16 cellular contexts compared by ENCODE assay signal in the genomic region with DNA sequence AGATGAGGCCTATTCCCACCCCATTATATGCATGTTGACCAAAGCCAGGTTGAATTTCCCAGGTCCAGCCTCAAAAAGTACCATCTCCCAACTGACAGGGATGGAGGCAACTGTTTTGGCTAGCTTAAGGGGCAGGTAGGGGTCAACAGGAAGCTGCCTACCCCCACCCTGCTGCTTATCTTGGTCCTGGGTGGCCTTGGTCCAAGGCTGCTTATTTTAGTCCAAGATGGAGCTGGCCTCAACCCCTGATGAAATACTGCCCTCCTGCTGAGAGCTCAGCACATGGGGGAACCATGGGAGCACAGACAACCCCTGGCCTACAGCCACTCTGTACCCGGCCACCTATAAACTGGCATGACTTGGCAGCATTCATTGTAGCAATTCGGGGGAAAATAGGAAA. TPM values are rescaled to one million over a fixed set of nuclear protein-coding genes. Genes with fewer than 3 reads are reported as not detected.
DNase-seq lines count a peak whose midpoint lies in the region; ATAC-seq and TF ChIP-seq lines count a peak whose summit lies in the region.
"Had no signal": no experiment of that assay in that cellular context is flagged by ENCODE, and none has a peak within 500 bp of the region (broad histone marks: within the 10 kb centered on the region; RNA-seq: fewer than 3 reads in every experiment).

No MANE protein-coding gene starts in this region.

- no peak for DNase-seq in activated naive CD8-positive, alpha-beta T cell treated with anti-CD3 and anti-CD28 coated beads for 36 hours
- peak; percentile 30 for DNase-seq in mesenteric fat pad (ENCODE audit: low spot score)
- peak in 1 of 2 donors; percentile 29 for DNase-seq in stimulated activated naive CD8-positive, alpha-beta T cell treated with anti-CD3 and anti-CD28 coated beads, Interleukin-15, amount 100 ng/mL, for 72 hours
- DNase-seq in dermis blood vessel endothelial cell, result no peak
- no peak for DNase-seq in iPS-NIHi7 (ENCODE audit: extremely low spot score)
- DNase-seq in osteoblast (ENCODE audit: insufficient read length, low spot score, missing footprints), result no peak
- DNase-seq: AML-193, DMS53, NCI-H1105, NCI-H187, NCI-H446 treated with DMSO at 0.1 percent for 48 hours, NCI-H748 treated with DMSO at 0.1 percent for 48 hours, PC-9 had no signal

- no peak overlapping the region for H3K4me2 ChIP-seq in osteoblast (ENCODE audit: insufficient read depth, low read length)
- H3K4me2 ChIP-seq: PC-9 had no signal

- peak overlapping the region; percentile 41 for H3K27ac Mint-ChIP-seq in activated naive CD8-positive, alpha-beta T cell
- no peak overlapping the region for H3K27ac Mint-ChIP-seq in activated naive CD8-positive, alpha-beta T cell treated with anti-CD3 and anti-CD28 coated beads for 36 hours
- peak overlapping the region; percentile 71 for H3K27ac Mint-ChIP-seq in activated T-helper 17 cell treated with anti-CD3 and anti-CD28 coated beads, Interleukin-2, amount 50 U/mL, for 72 hours
- H3K27ac Mint-ChIP-seq in stimulated activated naive CD8-positive, alpha-beta T cell treated with anti-CD3 and anti-CD28 coated beads, Interleukin-15, amount 100 ng/mL, for 72 hours, result peak overlapping the region; percentile 59 to 65

- H3K4me3 ChIP-seq in osteoblast (ENCODE audit: insufficient read depth, low read length), result no peak overlapping the region
- H3K4me3 ChIP-seq: PC-9 had no signal

- H3K79me2 ChIP-seq in osteoblast (ENCODE audit: insufficient read depth, low read length), result no peaks in the 10 kb centered on the region

- no peak overlapping the region for H2AFZ ChIP-seq in osteoblast (ENCODE audit: low read length)
- H2AFZ ChIP-seq: PC-9 had no signal

- no peak overlapping the region for H3K27ac ChIP-seq in osteoblast (ENCODE audit: low read depth, low read length)
- H3K27ac ChIP-seq: PC-9 had no signal

- H4K20me1 ChIP-seq in osteoblast (ENCODE audit: insufficient read depth, low read length), result no peaks in the 10 kb centered on the region

- H3K9me3 ChIP-seq in osteoblast (ENCODE audit: low read depth, low read length), result no peaks in the 10 kb centered on the region

- TF ChIP-seq CTCF in osteoblast (IDR thresholded peaks at IDR 0.05; ENCODE audit: extremely low read depth, low read depth, low read length), result no peak

- no peaks in the 10 kb centered on the region for H3K27me3 Mint-ChIP-seq in activated naive CD8-positive, alpha-beta T cell
- no peaks in the 10 kb centered on the region for H3K27me3 Mint-ChIP-seq in activated naive CD8-positive, alpha-beta T cell treated with anti-CD3 and anti-CD28 coated beads for 36 hours
- H3K27me3 Mint-ChIP-seq in activated T-helper 17 cell treated with anti-CD3 and anti-CD28 coated beads, Interleukin-2, amount 50 U/mL, for 72 hours, result no peaks in the 10 kb centered on the region
- peaks cover 7% of the 10 kb centered on the region for H3K27me3 Mint-ChIP-seq in stimulated activated naive CD8-positive, alpha-beta T cell treated with anti-CD3 and anti-CD28 coated beads, Interleukin-15, amount 100 ng/mL, for 72 hours

- H3K9me3 Mint-ChIP-seq in activated naive CD8-positive, alpha-beta T cell (ENCODE audit: low read depth), result no peaks in the 10 kb centered on the region
- H3K9me3 Mint-ChIP-seq in activated naive CD8-positive, alpha-beta T cell treated with anti-CD3 and anti-CD28 coated beads for 36 hours, result no peaks in the 10 kb centered on the region
- no peaks in the 10 kb centered on the region for H3K9me3 Mint-ChIP-seq in activated T-helper 17 cell treated with anti-CD3 and anti-CD28 coated beads, Interleukin-2, amount 50 U/mL, for 72 hours
- no peaks in the 10 kb centered on the region for H3K9me3 Mint-ChIP-seq in stimulated activated naive CD8-positive, alpha-beta T cell treated with anti-CD3 and anti-CD28 coated beads, Interleukin-15, amount 100 ng/mL, for 72 hours

- peaks cover 20% of the 10 kb centered on the region for H3K27me3 ChIP-seq in osteoblast (ENCODE audit: insufficient read depth, low read length)

- ATAC-seq in activated T-helper 17 cell treated with anti-CD3 and anti-CD28 coated beads, Interleukin-2, amount 50 U/mL, for 72 hours (replicated peaks), result no peak
- ATAC-seq in stimulated activated naive CD8-positive, alpha-beta T cell treated with anti-CD3 and anti-CD28 coated beads, Interleukin-15, amount 100 ng/mL, for 72 hours, result peak; percentile 8
- ATAC-seq: HCT116 had no signal

- H3K4me1 Mint-ChIP-seq in activated naive CD8-positive, alpha-beta T cell (ENCODE audit: low read depth), result peaks cover 15% of the 10 kb centered on the region
- H3K4me1 Mint-ChIP-seq in activated naive CD8-positive, alpha-beta T cell treated with anti-CD3 and anti-CD28 coated beads for 36 hours, result peaks cover 27% of the 10 kb centered on the region
- H3K4me1 Mint-ChIP-seq in activated T-helper 17 cell treated with anti-CD3 and anti-CD28 coated beads, Interleukin-2, amount 50 U/mL, for 72 hours, result peaks cover 26% of the 10 kb centered on the region
- peaks cover 37% of the 10 kb centered on the region for H3K4me1 Mint-ChIP-seq in stimulated activated naive CD8-positive, alpha-beta T cell treated with anti-CD3 and anti-CD28 coated beads, Interleukin-15, amount 100 ng/mL, for 72 hours

- H3K36me3 ChIP-seq in osteoblast (ENCODE audit: insufficient read depth, low read length), result no peaks in the 10 kb centered on the region

- no peaks in the 10 kb centered on the region for H3K4me1 ChIP-seq in osteoblast (ENCODE audit: insufficient read depth, low read length)

- H3K4me3 Mint-ChIP-seq in activated naive CD8-positive, alpha-beta T cell, result no peak overlapping the region
- H3K4me3 Mint-ChIP-seq in activated naive CD8-positive, alpha-beta T cell treated with anti-CD3 and anti-CD28 coated beads for 36 hours, result no peak overlapping the region
- H3K4me3 Mint-ChIP-seq in activated T-helper 17 cell treated with anti-CD3 and anti-CD28 coated beads, Interleukin-2, amount 50 U/mL, for 72 hours, result peak overlapping the region; percentile 5
- H3K4me3 Mint-ChIP-seq in stimulated activated naive CD8-positive, alpha-beta T cell treated with anti-CD3 and anti-CD28 coated beads, Interleukin-15, amount 100 ng/mL, for 72 hours, result no peak overlapping the region

- H3K36me3 Mint-ChIP-seq in activated naive CD8-positive, alpha-beta T cell, result no peaks in the 10 kb centered on the region
- peaks cover 8% of the 10 kb centered on the region for H3K36me3 Mint-ChIP-seq in activated naive CD8-positive, alpha-beta T cell treated with anti-CD3 and anti-CD28 coated beads for 36 hours
- peaks cover 36% of the 10 kb centered on the region for H3K36me3 Mint-ChIP-seq in activated T-helper 17 cell treated with anti-CD3 and anti-CD28 coated beads, Interleukin-2, amount 50 U/mL, for 72 hours (ENCODE audit: low read depth)

RNA-seq across cellular contexts. Expression of a gene that starts 23.1 kb away (rescaled TPM):
- 100 to 1,000 TPM; 302 to 306 TPM for total RNA-seq in activated naive CD8-positive, alpha-beta T cell treated with anti-CD3 and anti-CD28 coated beads for 36 hours
- 100 to 1,000 TPM; 316 to 649 TPM for total RNA-seq in activated T-helper 17 cell treated with anti-CD3 and anti-CD28 coated beads, Interleukin-2, amount 50 U/mL, for 72 hours
- 8.7 TPM for total RNA-seq in mesenteric fat pad
- 0.09 and 0.17 TPM in 2 replicates for total RNA-seq in dermis blood vessel endothelial cell
- total RNA-seq in osteoblast, result 0.29 and 0.36 TPM in 2 replicates

RNA-seq across cellular contexts. Expression of a gene that starts 44.3 kb away (rescaled TPM):
- 10 to 100 TPM; 50.8 to 51.6 TPM for total RNA-seq in activated naive CD8-positive, alpha-beta T cell treated with anti-CD3 and anti-CD28 coated beads for 36 hours
- total RNA-seq in activated T-helper 17 cell treated with anti-CD3 and anti-CD28 coated beads, Interleukin-2, amount 50 U/mL, for 72 hours, result 10 to 100 TPM; 69.8 to 79.3 TPM
- total RNA-seq in mesenteric fat pad (53.2 TPM), dermis blood vessel endothelial cell (76.4 and 91.4 TPM in 2 replicates), osteoblast (41.8 and 42.3 TPM in 2 replicates)

Comparison
In these comparisons a context has a peak if more than half of its experiments do, and no peak if none do; other contexts are left out.
1. RNA of a gene that starts 23.1 kb away (total RNA-seq): 316 to 649 TPM in activated T-helper 17 cell treated with anti-CD3 and anti-CD28 coated beads, Interleukin-2, amount 50 U/mL, for 72 hours and 302 to 306 TPM in activated naive CD8-positive, alpha-beta T cell treated with anti-CD3 and anti-CD28 coated beads for 36 hours; 8.7 TPM in mesenteric fat pad (single experiment), 0.29 to 0.36 TPM in osteoblast and 0.09 to 0.17 TPM in dermis blood vessel endothelial cell; every median in the first group is over 10 times any median in the second.